29 cellular contexts compared by ENCODE assay signal in the genomic region with DNA sequence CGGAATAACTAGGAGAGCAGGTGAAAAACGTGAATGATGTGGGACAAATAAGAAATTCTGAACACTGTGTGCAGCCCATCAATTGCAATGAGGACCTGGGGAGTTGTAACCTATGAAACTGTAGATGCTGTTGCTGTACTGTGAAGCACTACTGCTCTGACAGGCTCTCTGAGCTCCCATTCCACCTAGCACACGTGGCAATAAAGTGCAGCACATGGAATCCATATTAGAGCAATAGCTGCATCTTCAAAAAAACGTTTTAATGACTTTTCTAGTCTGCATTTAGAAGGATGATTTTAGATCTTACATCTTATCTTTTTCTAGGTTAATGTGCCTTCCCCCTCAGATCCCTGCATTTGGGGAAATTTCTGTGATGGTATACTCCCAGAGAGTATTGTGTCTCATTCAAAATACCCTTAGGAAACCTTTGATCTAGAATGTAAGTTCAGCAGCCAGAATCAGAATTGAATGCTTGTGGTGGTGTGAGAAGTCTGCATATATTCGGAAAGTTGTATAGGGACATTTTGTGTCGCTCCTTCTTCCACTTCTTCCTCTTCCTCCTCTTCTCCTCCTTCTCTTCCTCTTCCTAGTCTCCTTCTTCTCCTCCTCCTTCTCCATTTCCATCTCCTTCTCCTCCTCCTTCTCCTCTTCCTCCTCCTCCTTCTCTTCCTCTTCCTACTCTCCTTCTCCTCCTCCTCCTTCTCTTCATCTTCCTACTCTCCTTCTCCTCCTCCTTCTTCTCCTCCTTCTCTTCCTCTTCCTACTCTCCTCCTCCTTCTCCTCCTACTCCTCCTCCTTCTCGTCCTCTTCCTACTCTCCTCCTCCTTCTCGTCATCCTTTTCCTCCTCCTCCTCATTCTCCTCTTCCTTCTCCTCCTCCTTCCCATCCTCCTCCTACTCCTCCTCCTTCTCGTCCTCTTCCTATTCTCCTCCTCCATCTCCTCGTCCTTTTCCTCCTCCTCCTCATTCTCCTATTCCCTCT.
"Had no signal": no experiment of that assay in that cellular context is flagged by ENCODE, and none has a peak within 500 bp of the region (broad histone marks: within the 10 kb centered on the region; RNA-seq: fewer than 3 reads in every experiment).

No MANE protein-coding gene starts in this region.

- ATAC-seq: activated CD4-positive, alpha-beta T cell treated with anti-CD3 and anti-CD28 coated beads for 36 hours; activated CD8-positive, alpha-beta T cell treated with anti-CD3 and anti-CD28 coated beads, Interleukin-2, amount 10 ng/mL, durations not matched to agents 7 days and 5 days; PC-3 had no signal

- H3K4me1 ChIP-seq: ascending aorta, Peyer's patch, SJSA1 had no signal

- H3K36me3 ChIP-seq: ascending aorta, cardiac muscle cell, Peyer's patch, SJSA1 had no signal

- H3K4me3 ChIP-seq: ascending aorta, cardiac muscle cell, Peyer's patch, SJSA1 had no signal

- H3K9me3 ChIP-seq: ascending aorta, Peyer's patch, SJSA1, SK-N-SH had no signal

- H3K9ac ChIP-seq: SK-N-SH had no signal

- H3K4me2 ChIP-seq: SK-N-SH had no signal

- H3K27ac ChIP-seq: ascending aorta, cardiac muscle cell, Peyer's patch, SJSA1 had no signal

- FAIRE-seq: TTC549 had no signal

- DNase-seq: activated CD4-positive, alpha-beta T cell treated with anti-CD3 and anti-CD28 coated beads for 36 hours; activated CD4-positive, alpha-beta T cell treated with anti-CD3 and anti-CD28 coated beads, Interleukin-2, amount 10 ng/mL, durations not matched to agents 7 days and 5 days; activated CD4-positive, alpha-beta T cell treated with anti-CD3 and anti-CD28 coated beads, Interleukin-2, amount 50 U/mL, for 48 hours; activated CD8-positive, alpha-beta T cell treated with anti-CD3 and anti-CD28 coated beads, Interleukin-2, amount 10 ng/mL, durations not matched to agents 7 days and 5 days; activated gamma-delta T cell; activated naive CD4-positive, alpha-beta T cell treated with Interleukin-2 at 50 U/mL for 16 hours; activated naive CD8-positive, alpha-beta T cell treated with anti-CD3 and anti-CD28 coated beads, Interleukin-2, amount 10 ng/mL, durations not matched to agents 7 days and 5 days; activated T-cell treated with anti-CD3 and anti-CD28 coated beads, Interleukin-2, amount 50 U/mL, for 24 hours; amygdala; MM.1S; MV-4-11; NCI-H1092 treated with DMSO at 0.1 percent for 48 hours; NCI-H146; NCI-H187; NCI-H2081; NCI-H2171; NCI-H510A; NCI-H526; NCI-H774; NK-92 treated with Interleukin-12 subunit alpha and Interleukin-12 subunit beta, amount 100 ng/mL, for 24 hours; PC-3; Peyer's patch; RPMI8226; SHP77 treated with DMSO at 0.1 percent for 48 hours; SK-N-SH had no signal

- H3K27me3 ChIP-seq: ascending aorta, cardiac muscle cell, Peyer's patch had no signal
